9 cellular contexts compared by ENCODE assay signal in genomic region chr3:197305854-197306253, GRCh38. TPM values are rescaled to one million over a fixed set of nuclear protein-coding genes. Genes with fewer than 3 reads are reported as not detected.
A peak's percentile ranks its signal among the peaks of the same experiment; 100 is the strongest.
DNase-seq lines count a peak whose midpoint lies in the region; ATAC-seq, FAIRE-seq and TF ChIP-seq lines count a peak whose summit lies in the region.
"Had no signal": no experiment of that assay in that cellular context is flagged by ENCODE, and none has a peak within 500 bp of the region (broad histone marks: within the 10 kb centered on the region; RNA-seq: fewer than 3 reads in every experiment).

No MANE protein-coding gene starts in this region.

- H2AFZ ChIP-seq in endothelial cell of umbilical vein (ENCODE audit: low read depth, low read length) = peak overlapping the region; percentile 27

- peak; percentile 82 for ATAC-seq in GM19455 (IDR thresholded peaks at IDR 0.05; ENCODE audit: unreplicated experiment)
- peak; percentile 92 for ATAC-seq in HG03432 (IDR thresholded peaks at IDR 0.05; ENCODE audit: unreplicated experiment)
- ATAC-seq in lower lobe of right lung = no peak

- POLR2A ChIA-PET in endothelial cell of umbilical vein (lab: Charles Lee) = no interaction called here

- intact Hi-C loops in endothelial cell of umbilical vein (cut with micrococcal nuclease) = no loop called here
- intact Hi-C loops in kidney (cut with DNase I) = no loop called here
- intact Hi-C loops in lower lobe of right lung (cut with DNase I) = no loop called here

- H3K4me2 ChIP-seq in endothelial cell of umbilical vein (ENCODE audit: insufficient read depth, low read length) = no peak overlapping the region

- H3K9me3 ChIP-seq in endothelial cell of umbilical vein (replicated peaks; ENCODE audit: control insufficient read depth, insufficient read depth, low read length) (no peaks in the 10 kb centered on the region), kidney (ENCODE audit: control insufficient read depth in 1 of 2, low read length in 2 of 2) (no peaks in the 10 kb centered on the region), lower lobe of right lung (no peaks in the 10 kb centered on the region)
- H3K9me3 ChIP-seq: thoracic aorta had no signal

- TF ChIP-seq POLR2A in endothelial cell of umbilical vein (IDR thresholded peaks at IDR 0.05; ENCODE audit: low read depth, low read length) = no peak

- no peaks in the 10 kb centered on the region for H3K27me3 ChIP-seq in endothelial cell of umbilical vein (ENCODE audit: control insufficient read depth in 2 of 2, insufficient read depth in 2 of 2, low read length in 2 of 2)
- H3K27me3 ChIP-seq in lower lobe of right lung (ENCODE audit: low read depth) = no peaks in the 10 kb centered on the region

- DNase-seq in EH (ENCODE audit: low read depth) = peak; percentile 84
- no peak for DNase-seq in endothelial cell of umbilical vein (ENCODE audit: low read depth, low spot score)
- DNase-seq in kidney = no peak
- DNase-seq in LoVo (ENCODE audit: low spot score) = no peak
- no peak for DNase-seq in hepatic stellate cell (ENCODE audit: low spot score)
- DNase-seq in lower lobe of right lung = no peak

- no peak for TF ChIP-seq CTCF in endothelial cell of umbilical vein (IDR thresholded peaks at IDR 0.05; ENCODE audit: extremely low read depth in 1 of 2, insufficient read depth in 1 of 2, low read depth in 1 of 2, low read length in 2 of 2)
- no peak for TF ChIP-seq CTCF in kidney (IDR thresholded peaks at IDR 0.05; ENCODE audit: borderline replicate concordance, extremely low read depth, insufficient read depth)
- no peak for TF ChIP-seq CTCF in lower lobe of right lung (IDR thresholded peaks at IDR 0.05)

- CTCF ChIA-PET in endothelial cell of umbilical vein (lab: Charles Lee) = no interaction called here

- no peaks in the 10 kb centered on the region for H3K79me2 ChIP-seq in endothelial cell of umbilical vein (ENCODE audit: control insufficient read depth, insufficient read depth, low read length)

- H3K9ac ChIP-seq in endothelial cell of umbilical vein (replicated peaks; ENCODE audit: extremely low read depth, insufficient read depth, low read length) (no peak overlapping the region), kidney (ENCODE audit: low read length in 2 of 2) (no peak overlapping the region)

- no peaks in the 10 kb centered on the region for H3K9me1 ChIP-seq in endothelial cell of umbilical vein (replicated peaks; ENCODE audit: control insufficient read depth, extremely low read depth, insufficient read depth, low read length)

- H3K4me3 ChIP-seq in endothelial cell of umbilical vein (replicated peaks in 1 of 3; ENCODE audit: insufficient read depth in 1 of 3, low read depth in 1 of 3, low read length in 3 of 3) (no peak overlapping the region), kidney (ENCODE audit: low read length in 2 of 2) (no peak overlapping the region), lower lobe of right lung (no peak overlapping the region)
- H3K4me3 ChIP-seq: thoracic aorta had no signal

- FAIRE-seq in endothelial cell of umbilical vein (lab: Jason Lieb, UNC) = no peak
- FAIRE-seq in kidney (lab: Jason Lieb, UNC) = no peak

- no TSS peak for BruUV-seq in endothelial cell of umbilical vein (replicated peaks; lab: Mats Ljungman, UMichigan)

- no peaks in the 10 kb centered on the region for H4K20me1 ChIP-seq in endothelial cell of umbilical vein (replicated peaks; ENCODE audit: control insufficient read depth, extremely low read depth, insufficient read depth, low read length)

- dilution Hi-C loops in endothelial cell of umbilical vein (cut with MboI; ENCODE audit: extremely low pct_ligation_motif_present, low sequenced_read_pairs) = no loop called here

- H3K4me1 ChIP-seq in endothelial cell of umbilical vein (ENCODE audit: control insufficient read depth, extremely low read depth, insufficient read depth, low read length) (peaks cover 13% of the 10 kb centered on the region), kidney (ENCODE audit: control insufficient read depth in 1 of 2, insufficient read depth in 1 of 2, low read depth in 1 of 2, low read length in 2 of 2) (peaks cover 3 to 7% of the 10 kb centered on the region in 2 donors), lower lobe of right lung (peaks cover 12% of the 10 kb centered on the region)

- H3K27ac ChIP-seq in endothelial cell of umbilical vein (ENCODE audit: insufficient read depth, low read depth, low read length) (no peak overlapping the region), kidney (ENCODE audit: low read depth in 2 of 2, low read length in 2 of 2) (no peak overlapping the region), lower lobe of right lung (no peak overlapping the region)

- H3K36me3 ChIP-seq in endothelial cell of umbilical vein (ENCODE audit: control insufficient read depth in 2 of 2, extremely low read depth in 1 of 2, insufficient read depth in 2 of 2, low read length in 2 of 2) (no peaks in the 10 kb centered on the region), kidney (ENCODE audit: control insufficient read depth in 1 of 2, insufficient read depth in 2 of 2, low read length in 2 of 2) (no peaks in the 10 kb centered on the region), lower lobe of right lung (no peaks in the 10 kb centered on the region)
- H3K36me3 ChIP-seq: thoracic aorta had no signal

TF ChIP-seq in endothelial cell of umbilical vein, 7 proteins besides CTCF, POLR2A, EP300 and RAD21:
- TF ChIP-seq GATA2 (IDR thresholded peaks at IDR 0.05; ENCODE audit: insufficient read depth, insufficient read length, low read depth, low read length) (no peak), JUN (IDR thresholded peaks at IDR 0.05; ENCODE audit: borderline replicate concordance, insufficient read depth, insufficient read length, low read depth) (no peak), FOS (IDR thresholded peaks at IDR 0.05; ENCODE audit: borderline replicate concordance, insufficient read depth, low read length) (no peak), POLR2AphosphoS5 (IDR thresholded peaks at IDR 0.05; ENCODE audit: insufficient read depth, low read depth, low read length) (no peak), EZH2 (IDR thresholded peaks at IDR 0.05; ENCODE audit: borderline replicate concordance, low read depth, low read length, severe bottlenecking) (no peak)
TF ChIP-seq in endothelial cell of umbilical vein: peak in this region for 0.

RNA-seq across cellular contexts. Expression of gene DLG1, which starts 7.4 kb away (rescaled TPM):
- 66.0 and 80.1 TPM in 2 replicates for total RNA-seq in endothelial cell of umbilical vein
- 13.5 and 26.5 TPM in 2 replicates for polyA plus RNA-seq in endothelial cell of umbilical vein
- polyA plus RNA-seq in endothelial cell of umbilical vein (2011; cell fraction: cytosol; rRNA removed) = 17.1 and 18.7 TPM in 2 replicates
- 86.1 and 92.7 TPM in 2 replicates for polyA plus RNA-seq in endothelial cell of umbilical vein (2011; cell fraction: nucleus; rRNA removed)
- 70.5 and 76.4 TPM in 2 replicates for polyA plus RNA-seq in endothelial cell of umbilical vein (2012)
- 69.9 and 81.6 TPM in 2 replicates for polyA minus RNA-seq in endothelial cell of umbilical vein
- polyA minus RNA-seq in endothelial cell of umbilical vein (2011; cell fraction: cytosol; rRNA and poly(A)+ RNA removed) = 19.9 TPM
- 250 and 372 TPM in 2 replicates for polyA minus RNA-seq in endothelial cell of umbilical vein (2011; cell fraction: nucleus; rRNA and poly(A)+ RNA removed)
- total RNA-seq in kidney = 101 TPM
- 19.4 TPM for polyA plus RNA-seq in kidney (ENCODE audit: insufficient read depth, low read depth, low replicate concordance)
- total RNA-seq in lower lobe of right lung = 80.2 TPM

Comparison
In these comparisons a context has a peak if more than half of its experiments do, and no peak if none do; other contexts are left out.
1. ATAC-seq: peak in GM19455 (single experiment) and HG03432 (single experiment); none in lower lobe of right lung (0 of 2).